In genomic region chr10:87817291-87817872, GRCh38 we compare ENCODE assay signal across 8 cellular contexts. TPM values are rescaled to one million over a fixed set of nuclear protein-coding genes. Genes with fewer than 3 reads are reported as not detected.
DNase-seq lines count a peak whose midpoint lies in the region; ATAC-seq, FAIRE-seq and TF ChIP-seq lines count a peak whose summit lies in the region.

No MANE protein-coding gene starts in this region.

- TF ChIP-seq EP300 in A549 (IDR thresholded peaks at IDR 0.05), result no peak

- no peaks in the 10 kb centered on the region for H3K36me3 Mint-ChIP-seq in T-helper 17 cell (ENCODE audit: low read depth)

- H3K4me3 Mint-ChIP-seq in T-helper 17 cell, result peak overlapping the region; percentile 97

- TF ChIP-seq POLR2A in A549 (IDR thresholded peaks at IDR 0.05; ENCODE audit: low read length), result no peak

- DNase-seq in A549 (ENCODE audit: low read depth in 1 of 2, low spot score in 1 of 2) (peak in 1 of 2 experiments; percentile 10), T-helper 17 cell (peak in 1 of 3 donors; percentile 4), fibroblast of pulmonary artery (ENCODE audit: low read depth) (peak; percentile 10), psoas muscle (no peak), HuH-7.5 (ENCODE audit: low spot score) (no peak)

- peak overlapping the region; percentile 70 for H3K4me3 ChIP-seq in A549
- peak overlapping the region; percentile 90 for H3K4me3 ChIP-seq in fibroblast of pulmonary artery (replicated peaks; ENCODE audit: low read depth, low read length)
- peak overlapping the region; percentile 75 for H3K4me3 ChIP-seq in psoas muscle

- H3K9me3 ChIP-seq in A549 (no peaks in the 10 kb centered on the region), T-helper 17 cell (ENCODE audit: control insufficient read depth, low read length, poor library complexity, severe bottlenecking) (no peaks in the 10 kb centered on the region), psoas muscle (no peaks in the 10 kb centered on the region)

- no peak for FAIRE-seq in A549 (lab: Jason Lieb, UNC)

- peaks cover 35% of the 10 kb centered on the region for H3K4me1 ChIP-seq in A549
- H3K4me1 ChIP-seq in psoas muscle, result peaks cover 26% of the 10 kb centered on the region

- H3K36me3 ChIP-seq in psoas muscle (ENCODE audit: insufficient read depth in 1 of 2, low read depth in 1 of 2), result peaks cover 0 to 15% of the 10 kb centered on the region in 2 donors

- peak overlapping the region; percentile 97 for H3K27ac Mint-ChIP-seq in T-helper 17 cell

- ATAC-seq in A549 (peak; percentile 23 to 52; a peak in 4 of 6 replicates), GM18511 (IDR thresholded peaks at IDR 0.05; ENCODE audit: unreplicated experiment) (peak; percentile 15), HG03097 (IDR thresholded peaks at IDR 0.05; ENCODE audit: low FRiP score, unreplicated experiment) (peak; percentile 9), T-helper 17 cell (peak; percentile 27), psoas muscle (peak in 3 of 4 donors; percentile 38 to 63 (median 43)), HG03108 (IDR thresholded peaks at IDR 0.05; ENCODE audit: unreplicated experiment) (no peak)

- 2% methylated on average over 18 of the region's 19 CpGs for WGBS in A549 (ENCODE audit: missing lambda C conversion rate)
- WGBS in psoas muscle, 3 donors, result 5 to 6% (median 6%) methylated on average over 19 of the region's 19 CpGs

- CTCF ChIA-PET in A549 (lab: Yijun Ruan, JAX), result interaction anchor here (1.1 to 2.9 kb wide), 9 partner anchors 12 to 572 kb away, joined by 3 to 18 read pairs (median 9); no protein-coding TSS in a partner anchor

- H3K27ac ChIP-seq in A549 (peak overlapping the region; percentile 85 to 95), psoas muscle (peak overlapping the region; percentile 91)

- H3K4me1 Mint-ChIP-seq in T-helper 17 cell, result peaks cover 28% of the 10 kb centered on the region

- POLR2A ChIA-PET in A549 (lab: Yijun Ruan, JAX), result interaction anchor here (0.5 to 3.3 kb wide), 8 partner anchors 25 to 776 kb away, joined by 3 to 26 read pairs (median 4); partner anchors contain the start of genes KLLN, PAPSS2 and PTEN

- intact Hi-C loops in psoas muscle (cut with DNase I), result no loop called here

- peak overlapping the region; percentile 80 for H3K4me2 ChIP-seq in A549

- no peaks in the 10 kb centered on the region for H3K27me3 Mint-ChIP-seq in T-helper 17 cell

- no peaks in the 10 kb centered on the region for H3K27me3 ChIP-seq in psoas muscle (ENCODE audit: insufficient read depth in 3 of 3, low read length in 2 of 3)

- no peak for TF ChIP-seq RAD21 in A549 (conservative IDR thresholded peaks at IDR 0.05 in 1 of 2, IDR thresholded peaks at IDR 0.05 in 1 of 2)

- TF ChIP-seq CTCF in A549 (IDR thresholded peaks at IDR 0.05), result no peak
- no peak for TF ChIP-seq CTCF in fibroblast of pulmonary artery (IDR thresholded peaks at IDR 0.05; ENCODE audit: low read length, missing control alignments)
- no peak for TF ChIP-seq CTCF in psoas muscle (IDR thresholded peaks at IDR 0.05)

TF ChIP-seq in A549, 52 proteins besides CTCF, POLR2A, EP300 and RAD21:
- no peak for TF ChIP-seq JUN (IDR thresholded peaks at IDR 0.05)
- TF ChIP-seq CBX2 (IDR thresholded peaks at IDR 0.05; ENCODE audit: borderline replicate concordance, low read depth), result no peak
- TF ChIP-seq SREBF2 (IDR thresholded peaks at IDR 0.05), result no peak
- TF ChIP-seq TP53 (CRISPR knock-in tag; IDR thresholded peaks at IDR 0.05), result no peak
- no peak for TF ChIP-seq SMC3 (IDR thresholded peaks at IDR 0.05)
- TF ChIP-seq ZFP36 (IDR thresholded peaks at IDR 0.05; ENCODE audit: borderline replicate concordance, partially characterized antibody), result no peak
- no peak for TF ChIP-seq KDM5A (IDR thresholded peaks at IDR 0.05)
- TF ChIP-seq ZC3H11A (IDR thresholded peaks at IDR 0.05), result no peak
- no peak for TF ChIP-seq KDM1A (IDR thresholded peaks at IDR 0.05; ENCODE audit: low read depth)
- no peak for TF ChIP-seq PHF8 (IDR thresholded peaks at IDR 0.05; ENCODE audit: borderline replicate concordance, low read depth)
- no peak for TF ChIP-seq ZNF302 (CRISPR knock-in tag; IDR thresholded peaks at IDR 0.05)
- TF ChIP-seq RARB (CRISPR knock-in tag; IDR thresholded peaks at IDR 0.05), result no peak
- TF ChIP-seq CHD2 (IDR thresholded peaks at IDR 0.05; ENCODE audit: low read length, partially characterized antibody), result no peak

RNA-seq across cellular contexts. Expression of gene ATAD1, which starts 0.6 kb away (rescaled TPM):
- 66.7 and 94.8 TPM in 2 replicates for polyA plus RNA-seq in A549 (2011; rRNA removed)
- 8.4 and 8.8 TPM in 2 replicates for polyA plus RNA-seq in A549 (2012; cell fraction: cytosol; rRNA removed)
- 4.7 and 8.5 TPM in 2 replicates for polyA plus RNA-seq in A549 (2012; cell fraction: nucleus; rRNA removed)
- 30.0 to 32.3 TPM (median 32.3 TPM) in 3 replicates for polyA plus RNA-seq in A549 (2017; fragmentation: RNase III; extraction: RNeasy Plus Mini Kit Qiagen cat#74134 plus additional on column Dnase treatment)
- 22.9 and 25.5 TPM in 2 replicates for polyA minus RNA-seq in A549 (2011; rRNA and poly(A)+ RNA removed)
- total RNA-seq in T-helper 17 cell, result 10 to 100 TPM; 25.1 to 32.2 TPM
- total RNA-seq in psoas muscle, result 10 to 100 TPM; 38.6 to 84.6 (median 52.6) TPM
- polyA plus RNA-seq in psoas muscle, result 10 to 100 TPM; 43.7 to 73.5 (median 58.5) TPM

RNA-seq across cellular contexts. Expression of gene KLLN, which starts 46.0 kb away (rescaled TPM):
- polyA plus RNA-seq in A549 (2011; rRNA removed) (0.44 and 0.58 TPM in 2 replicates), A549 (2017; fragmentation: RNase III; extraction: RNeasy Plus Mini Kit Qiagen cat#74134 plus additional on column Dnase treatment) (0.55 to 0.71 TPM (median 0.57 TPM) in 3 replicates), psoas muscle (under 1 TPM; 0.07 to 0.96 (median 0.14) TPM)
- polyA plus RNA-seq in A549 (2012; cell fraction: cytosol; rRNA removed), result 0.22 and 0.26 TPM in 2 replicates
- 0.26 and 0.28 TPM in 2 replicates for polyA plus RNA-seq in A549 (2012; cell fraction: nucleus; rRNA removed)
- 0.78 and 0.83 TPM in 2 replicates for polyA minus RNA-seq in A549 (2011; rRNA and poly(A)+ RNA removed)
- total RNA-seq in T-helper 17 cell (under 1 TPM; 0.21 to 0.55 TPM), psoas muscle (under 1 TPM; 0.22 to 0.43 (median 0.35) TPM)

RNA-seq across cellular contexts. Expression of gene PTEN, which starts 46.0 kb away (rescaled TPM):
- polyA plus RNA-seq in A549 (2011; rRNA removed), result 51.9 and 58.3 TPM in 2 replicates
- 7.3 and 8.5 TPM in 2 replicates for polyA plus RNA-seq in A549 (2012; cell fraction: cytosol; rRNA removed)
- polyA plus RNA-seq in A549 (2012; cell fraction: nucleus; rRNA removed), result 3.7 and 5.2 TPM in 2 replicates
- polyA plus RNA-seq in A549 (2017; fragmentation: RNase III; extraction: RNeasy Plus Mini Kit Qiagen cat#74134 plus additional on column Dnase treatment), result 33.6 to 39.5 TPM (median 36.6 TPM) in 3 replicates
- 37.1 and 53.1 TPM in 2 replicates for polyA minus RNA-seq in A549 (2011; rRNA and poly(A)+ RNA removed)
- total RNA-seq in T-helper 17 cell, result 10 to 100 TPM; 84.9 to 89.3 TPM
- total RNA-seq in psoas muscle, result 10 to 100 TPM; 29.8 to 51.9 (median 42.4) TPM
- 10 to 100 TPM; 13.7 to 28.3 (median 14.6) TPM for polyA plus RNA-seq in psoas muscle
